Comparison of ENCODE assay signal across 23 cellular contexts in the genomic region with DNA sequence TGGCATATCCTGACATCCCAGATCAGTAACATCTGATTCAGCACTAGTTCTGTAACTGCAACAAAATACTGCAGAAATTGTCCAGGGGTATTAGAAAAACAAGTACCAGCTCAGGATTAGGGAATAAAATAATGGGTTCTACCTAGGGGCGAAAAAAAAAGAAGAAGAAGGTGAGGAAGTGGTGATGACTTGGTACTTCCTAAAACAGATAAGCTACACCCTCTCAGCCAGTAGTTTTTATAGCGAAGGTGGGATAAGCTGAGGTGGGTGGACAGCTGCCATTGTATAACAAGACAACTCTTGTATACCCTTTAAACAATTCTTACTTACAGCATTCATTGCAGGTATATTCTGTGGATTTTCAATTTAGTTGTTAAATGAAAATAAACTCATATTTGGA. TPM values are rescaled to one million over a fixed set of nuclear protein-coding genes. Genes with fewer than 3 reads are reported as not detected.
DNase-seq lines count a peak whose midpoint lies in the region; ATAC-seq and TF ChIP-seq lines count a peak whose summit lies in the region.
"Had no signal": no experiment of that assay in that cellular context is flagged by ENCODE, and none has a peak within 500 bp of the region (broad histone marks: within the 10 kb centered on the region; RNA-seq: fewer than 3 reads in every experiment).

No MANE protein-coding gene starts in this region.

- peak overlapping the region; percentile 19 for H3K27ac Mint-ChIP-seq in central memory CD8-positive, alpha-beta T cell (ENCODE audit: low read depth)
- H3K27ac Mint-ChIP-seq in H9, result no peak overlapping the region

- H3K9me3 Mint-ChIP-seq in central memory CD8-positive, alpha-beta T cell, result no peaks in the 10 kb centered on the region
- H3K9me3 Mint-ChIP-seq in H9, result no peaks in the 10 kb centered on the region

- no peak overlapping the region for H3K4ac ChIP-seq in H9 (ENCODE audit: low read depth, low read length)

- CTCF ChIA-PET in Panc1 (lab: Charles Lee) (no interaction called here), OCI-LY7 (lab: Charles Lee; ENCODE audit: unreplicated experiment) (no interaction called here)

- no peaks in the 10 kb centered on the region for H3K23me2 ChIP-seq in H9 (ENCODE audit: insufficient read length, low read depth, low read length, poor library complexity, severe bottlenecking)

- peaks cover 5% of the 10 kb centered on the region for H3K79me1 ChIP-seq in H9 (ENCODE audit: insufficient read depth, low read depth, low read length, poor library complexity, severe bottlenecking)

- no peak overlapping the region for H3K14ac ChIP-seq in H9 (ENCODE audit: insufficient read depth, low read length)

- BruUV-seq in Panc1 (replicated peaks; lab: Mats Ljungman, UMichigan) (TSS peak; percentile 46), OCI-LY7 (replicated peaks; lab: Mats Ljungman, UMichigan) (no TSS peak)

- no peak for ATAC-seq in Panc1
- no peak for ATAC-seq in central memory CD8-positive, alpha-beta T cell (replicated peaks; ENCODE audit: extremely low read depth, poor library complexity, severe bottlenecking)
- ATAC-seq: GM12878, HCT116, Right ventricle myocardium inferior had no signal

- H2AK5ac ChIP-seq in H9 (ENCODE audit: insufficient read length, low read length), result no peak overlapping the region

- H4K5ac ChIP-seq in H9 (ENCODE audit: insufficient read length, low read depth, low read length), result no peak overlapping the region

- no peak overlapping the region for H4K8ac ChIP-seq in H9 (replicated peaks; ENCODE audit: insufficient read length, low read depth, low read length)

- H4K20me1 ChIP-seq in H9 (ENCODE audit: control insufficient read depth, insufficient read depth, insufficient read length) (no peaks in the 10 kb centered on the region), OCI-LY7 (ENCODE audit: insufficient read depth, low read length) (peaks cover 22% of the 10 kb centered on the region)

- H3K4me2 ChIP-seq in H9 (ENCODE audit: insufficient read depth, insufficient read length, low read length) (no peak overlapping the region), OCI-LY7 (ENCODE audit: low read length) (no peak overlapping the region)

- POLR2A ChIA-PET in Panc1 (lab: Charles Lee) (no interaction called here), OCI-LY7 (lab: Charles Lee) (interaction anchor here (0.6 to 0.9 kb wide), 4 partner anchors 12 to 386 kb away, joined by 3 read pairs; no protein-coding TSS in a partner anchor)

- no peak overlapping the region for H2BK5ac ChIP-seq in H9 (ENCODE audit: insufficient read length, low read length)

- no peak overlapping the region for H2BK20ac ChIP-seq in H9 (ENCODE audit: low read depth, low read length, poor library complexity, severe bottlenecking)

- no peak overlapping the region for H3K23ac ChIP-seq in H9 (ENCODE audit: insufficient read length, low read depth, low read length)

- no peak overlapping the region for H2AFZ ChIP-seq in H9 (ENCODE audit: low read length)
- H2AFZ ChIP-seq in OCI-LY7 (ENCODE audit: low read length), result no peak overlapping the region
- H2AFZ ChIP-seq: GM23248 had no signal

- in situ Hi-C loops in Panc1 (cut with HindIII; ENCODE audit: low pct_unique_long_range_greater_than_20kb, low sequenced_read_pairs), result no loop called here

- TF ChIP-seq CTCF in Panc1 (IDR thresholded peaks at IDR 0.05) (no peak), neutrophil (IDR thresholded peaks at IDR 0.05) (no peak), H9 (conservative IDR thresholded peaks at IDR 0.05) (no peak), OCI-LY7 (conservative IDR thresholded peaks at IDR 0.05; ENCODE audit: low read length) (no peak)

- H3K4me1 ChIP-seq in Panc1 (ENCODE audit: control insufficient read depth, insufficient read depth, low read length) (peaks cover 9% of the 10 kb centered on the region), neutrophil (ENCODE audit: control insufficient read depth in 1 of 2, insufficient read depth in 1 of 2, low read depth in 1 of 2, low read length in 1 of 2) (peaks cover 33 to 43% of the 10 kb centered on the region in 2 experiments), H9 (ENCODE audit: insufficient read depth, low read length) (no peaks in the 10 kb centered on the region; the same call in 1 of the 2 replicates), OCI-LY7 (ENCODE audit: insufficient read depth, low read length, poor library complexity, severe bottlenecking) (peaks cover 8% of the 10 kb centered on the region)
- H3K4me1 ChIP-seq: Peyer's patch had no signal

- H3K9me3 ChIP-seq in Panc1 (ENCODE audit: control insufficient read depth, insufficient read depth, low read depth, low read length), result no peaks in the 10 kb centered on the region
- H3K9me3 ChIP-seq in neutrophil, result no peaks in the 10 kb centered on the region
- no peaks in the 10 kb centered on the region for H3K9me3 ChIP-seq in H9 (ENCODE audit: control insufficient read depth, low read depth, low read length)
- peaks cover 19% of the 10 kb centered on the region; the same call in 1 of the 2 replicates for H3K9me3 ChIP-seq in OCI-LY7 (ENCODE audit: low read length)
- H3K9me3 ChIP-seq: Peyer's patch had no signal

- H3K4me3 ChIP-seq in Panc1 (ENCODE audit: low read depth in 2 of 2, low read length in 2 of 2) (no peak overlapping the region), neutrophil (ENCODE audit: low read depth in 1 of 2, low read length in 1 of 2) (peak overlapping the region; percentile 29 to 34), OCI-LY7 (ENCODE audit: low read depth, low read length, poor library complexity, severe bottlenecking) (no peak overlapping the region)
- H3K4me3 ChIP-seq: GM12878, GM23248, Peyer's patch, SK-N-MC had no signal

- peaks cover 4% of the 10 kb centered on the region for H3K36me3 Mint-ChIP-seq in central memory CD8-positive, alpha-beta T cell (ENCODE audit: insufficient read depth)
- H3K36me3 Mint-ChIP-seq in H9 (ENCODE audit: insufficient read depth in 1 of 3, low read depth in 3 of 3), result no peaks in the 10 kb centered on the region; a peak in 2 of 7 replicates

- peaks cover 4% of the 10 kb centered on the region; the same call in 1 of the 2 replicates for H3K79me2 ChIP-seq in H9 (ENCODE audit: insufficient read depth, low read length)
- H3K79me2 ChIP-seq in OCI-LY7 (ENCODE audit: insufficient read depth, low read depth, low read length), result peaks cover 100% of the 10 kb centered on the region

- intact Hi-C loops in Panc1 (cut with micrococcal nuclease; ENCODE audit: unreplicated experiment), result no loop called here
- intact Hi-C loops in OCI-LY7 (cut with micrococcal nuclease; ENCODE audit: unreplicated experiment), result no loop called here

- no peaks in the 10 kb centered on the region for H3K9me2 ChIP-seq in OCI-LY7 (ENCODE audit: insufficient read depth, low read length)

- no peak overlapping the region for H2BK12ac ChIP-seq in H9 (ENCODE audit: insufficient read length, low read depth, low read length)

- no peaks in the 10 kb centered on the region for H3K27me3 Mint-ChIP-seq in central memory CD8-positive, alpha-beta T cell
- no peaks in the 10 kb centered on the region for H3K27me3 Mint-ChIP-seq in H9 (ENCODE audit: low read depth)
- H3K27me3 Mint-ChIP-seq: CD4-positive, alpha-beta memory T cell had no signal

- no peak overlapping the region for H3T11ph ChIP-seq in H9 (ENCODE audit: low read length)

- H3K4me1 Mint-ChIP-seq in central memory CD8-positive, alpha-beta T cell, result peaks cover 52% of the 10 kb centered on the region
- H3K4me1 Mint-ChIP-seq in H9, result peaks cover 13 to 16% of the 10 kb centered on the region in 2 experiments

- no peak overlapping the region for H2BK120ac ChIP-seq in H9 (ENCODE audit: low read depth, low read length, poor library complexity, severe bottlenecking)

- H3K56ac ChIP-seq in H9 (ENCODE audit: insufficient read length, low read depth, low read length), result no peak overlapping the region

- no peaks in the 10 kb centered on the region for H3K36me3 ChIP-seq in Panc1 (ENCODE audit: control insufficient read depth, insufficient read depth, low read length)
- H3K36me3 ChIP-seq in neutrophil, result no peaks in the 10 kb centered on the region
- H3K36me3 ChIP-seq in OCI-LY7 (ENCODE audit: insufficient read depth, low read length), result peaks cover 91% of the 10 kb centered on the region
- H3K36me3 ChIP-seq: Peyer's patch had no signal

- H3K27ac ChIP-seq in Panc1 (ENCODE audit: low read length) (no peak overlapping the region), neutrophil (peak overlapping the region; percentile 78), H9 (ENCODE audit: insufficient read length, low read depth, low read length) (no peak overlapping the region), OCI-LY7 (ENCODE audit: low read depth, low read length, poor library complexity, severe bottlenecking) (no peak overlapping the region)
- H3K27ac ChIP-seq: GM23248, Peyer's patch, SK-N-MC had no signal

- no peak overlapping the region for H4K91ac ChIP-seq in H9 (ENCODE audit: insufficient read length, low read depth, low read length)

- no peak overlapping the region for H3K18ac ChIP-seq in H9 (ENCODE audit: insufficient read length, low read depth, low read length)

- H2BK15ac ChIP-seq in H9 (ENCODE audit: low read depth, low read length), result no peak overlapping the region

- no CpG with 5 or more reads among the region's 2 CpGs for WGBS in H9 (ENCODE audit: extremely low coverage, insufficient read length, low lambda C conversion rate)

- H3K27me3 ChIP-seq in Panc1 (ENCODE audit: control insufficient read depth, insufficient read depth, low read length) (no peaks in the 10 kb centered on the region), neutrophil (no peaks in the 10 kb centered on the region), H9 (ENCODE audit: insufficient read depth, low read length) (no peaks in the 10 kb centered on the region)
- H3K27me3 ChIP-seq: Peyer's patch had no signal

- H3K9ac ChIP-seq in H9 (ENCODE audit: extremely low read depth, insufficient read length, low read length), result no peak overlapping the region
- H3K9ac ChIP-seq: GM23248 had no signal

- H3K4me3 Mint-ChIP-seq in central memory CD8-positive, alpha-beta T cell, result no peak overlapping the region
- no peak overlapping the region for H3K4me3 Mint-ChIP-seq in H9

- DNase-seq in NOMO-1 treated with DMSO at 0.1 percent for 48 hours (lab: John Stamatoyannopoulos, UW; ENCODE audit: unreplicated experiment) (peak; percentile 26), NOMO-1 treated with dmso at 0.1 percent for 144 hours (lab: John Stamatoyannopoulos, UW; ENCODE audit: unreplicated experiment) (no peak), Panc1 (ENCODE audit: low read depth, low spot score) (no peak), H9 (no peak), OCI-LY7 (ENCODE audit: low spot score) (no peak), DMS153 treated with DMSO at 0.1 percent for 48 hours (lab: John Stamatoyannopoulos, UW; ENCODE audit: unreplicated experiment) (no peak)
- no peak for DNase-seq in central memory CD8-positive, alpha-beta T cell (ENCODE audit: low spot score in 2 of 2)
- DNase-seq: 8988T; CD4-positive, alpha-beta memory T cell; DMS153; GM23248; KG1; NCI-H1048; NCI-H1436; NCI-H2029 treated with DMSO at 0.1 percent for 48 hours; NCI-H2171; NCI-H526; Peyer's patch had no signal

RNA-seq across cellular contexts. Expression of gene RAPGEF6, which starts 19.1 kb away (rescaled TPM):
- total RNA-seq in Panc1 (2021; ENCODE audit: unreplicated experiment) (25.0 TPM), H9 (2021) (19.7 and 23.2 TPM in 2 replicates), OCI-LY7 (2022) (50.8 and 53.3 TPM in 2 replicates)
- polyA plus RNA-seq in Panc1 (2012; ENCODE audit: insufficient read length), result 6.7 TPM
- 39.6 and 54.4 TPM in 2 replicates for total RNA-seq in OCI-LY7 (2014; rRNA removed; shearing (Covaris generic))

Comparison
In these comparisons a context has a peak if more than half of its experiments do, and no peak if none do; other contexts are left out.
1. H3K4me3 ChIP-seq: peak in neutrophil (2 of 2); none in Panc1 (0 of 2) and OCI-LY7 (single experiment).